Comparison of ENCODE assay signal across 1 cellular context in the genomic region with DNA sequence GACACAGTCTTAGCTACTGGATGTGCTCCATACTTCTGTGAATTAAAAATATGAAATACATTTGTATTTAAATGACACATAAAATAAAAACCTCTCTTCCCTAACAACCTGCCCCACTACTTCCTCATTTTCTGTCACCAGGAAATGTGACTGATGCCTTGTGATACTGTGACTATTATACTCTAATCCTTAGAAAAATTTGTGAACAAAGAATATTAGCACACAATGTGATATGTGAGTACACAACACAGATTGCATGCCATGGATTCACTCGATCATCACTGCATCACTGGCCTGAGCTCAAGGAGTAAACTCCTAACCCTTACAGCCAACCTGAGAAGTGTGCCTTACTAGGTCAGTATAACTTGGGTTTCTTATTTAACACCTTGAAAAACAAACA.
TF ChIP-seq lines count a peak whose summit lies in the region.

No MANE protein-coding gene starts in this region.

TF ChIP-seq in A549, 52 proteins besides CTCF, POLR2A, EP300 and RAD21 (continued from another document):
- TF ChIP-seq, protein P1, sequence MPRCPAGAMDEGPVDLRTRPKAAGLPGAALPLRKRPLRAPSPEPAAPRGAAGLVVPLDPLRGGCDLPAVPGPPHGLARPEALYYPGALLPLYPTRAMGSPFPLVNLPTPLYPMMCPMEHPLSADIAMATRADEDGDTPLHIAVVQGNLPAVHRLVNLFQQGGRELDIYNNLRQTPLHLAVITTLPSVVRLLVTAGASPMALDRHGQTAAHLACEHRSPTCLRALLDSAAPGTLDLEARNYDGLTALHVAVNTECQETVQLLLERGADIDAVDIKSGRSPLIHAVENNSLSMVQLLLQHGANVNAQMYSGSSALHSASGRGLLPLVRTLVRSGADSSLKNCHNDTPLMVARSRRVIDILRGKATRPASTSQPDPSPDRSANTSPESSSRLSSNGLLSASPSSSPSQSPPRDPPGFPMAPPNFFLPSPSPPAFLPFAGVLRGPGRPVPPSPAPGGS (IDR thresholded peaks at IDR 0.05), result no peak
- TF ChIP-seq HOXA7 (CRISPR knock-in tag; IDR thresholded peaks at IDR 0.05), result no peak
- TF ChIP-seq BHLHE40 (IDR thresholded peaks at IDR 0.05; ENCODE audit: low read depth, low read length), result no peak
- TF ChIP-seq NR3C1 (IDR thresholded peaks at IDR 0.05), result no peak
